ENCODE assay signal across 16 cellular contexts in the genomic region with DNA sequence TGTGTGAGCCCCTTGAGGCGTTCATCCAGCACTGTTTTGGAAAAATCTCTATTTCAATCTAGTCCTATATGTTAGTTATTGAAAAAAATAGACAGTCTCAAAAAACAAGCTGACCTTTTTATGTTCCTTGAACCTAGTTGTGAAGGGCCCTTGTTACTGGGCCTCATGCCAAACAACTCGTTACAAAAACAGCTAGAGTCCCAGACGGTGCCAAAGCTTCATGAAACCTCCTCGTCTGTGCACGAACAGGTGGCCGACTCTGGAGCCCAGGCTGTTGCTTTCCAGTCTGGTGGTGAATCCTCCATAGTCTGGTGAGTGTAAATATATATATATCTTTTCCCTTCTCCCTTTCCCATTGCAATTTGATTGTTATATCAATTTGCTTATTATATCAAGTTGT. TPM values are rescaled to one million over a fixed set of nuclear protein-coding genes. Genes with fewer than 3 reads are reported as not detected.
DNase-seq lines count a peak whose midpoint lies in the region; ATAC-seq, FAIRE-seq and TF ChIP-seq lines count a peak whose summit lies in the region.
"Had no signal": no experiment of that assay in that cellular context is flagged by ENCODE, and none has a peak within 500 bp of the region (broad histone marks: within the 10 kb centered on the region; RNA-seq: fewer than 3 reads in every experiment).

A gene (plus strand): TSS at position 212 of the 400 bp plus-strand sequence. CDS start 19,617 bp downstream, outside the sequence.

- H3K27me3 Mint-ChIP-seq in astrocyte (ENCODE audit: low read depth, unreplicated experiment) = no peaks in the 10 kb centered on the region
- H3K27me3 Mint-ChIP-seq: IgD-negative memory B cell, type B pancreatic cell had no signal

- H3K27me3 ChIP-seq in left ventricle myocardium inferior (ENCODE audit: low read depth) (peaks cover 6% of the 10 kb centered on the region), astrocyte (ENCODE audit: insufficient read depth, low read length) (peaks cover 5% of the 10 kb centered on the region), WERI-Rb-1 (ENCODE audit: insufficient read depth, low read depth, severe bottlenecking) (peaks cover 20% of the 10 kb centered on the region)

- H3K27ac ChIP-seq in left ventricle myocardium inferior (replicated peaks) = no peak within 1 kb of the TSS
- H3K27ac ChIP-seq in astrocyte (ENCODE audit: low read depth, low read length) = no peak within 1 kb of the TSS
- no peak within 1 kb of the TSS for H3K27ac ChIP-seq in WERI-Rb-1
- H3K27ac ChIP-seq: gastroesophageal sphincter, SJSA1 had no signal

- H3K4me1 Mint-ChIP-seq in astrocyte (ENCODE audit: low read depth, unreplicated experiment) = no peaks in the 10 kb centered on the region
- H3K4me1 Mint-ChIP-seq: IgD-negative memory B cell had no signal

- H3K9me3 ChIP-seq in left ventricle myocardium inferior (replicated peaks) (no peaks in the 10 kb centered on the region), astrocyte (ENCODE audit: insufficient read depth, low read depth, low read length) (no peaks in the 10 kb centered on the region), WERI-Rb-1 (ENCODE audit: severe bottlenecking) (peaks cover under 1% of the 10 kb centered on the region)
- H3K9me3 ChIP-seq: SJSA1 had no signal

- H3K79me2 ChIP-seq in astrocyte (ENCODE audit: insufficient read depth, low read length) = no peaks in the 10 kb centered on the region

- no peak within 1 kb of the TSS for H3K4me2 ChIP-seq in astrocyte (ENCODE audit: low read length)

- ATAC-seq in left cardiac atrium (no peak), HG02885 (IDR thresholded peaks at IDR 0.05; ENCODE audit: poor library complexity, unreplicated experiment) (no peak), HG03571 (IDR thresholded peaks at IDR 0.05; ENCODE audit: unreplicated experiment) (no peak)
- ATAC-seq: gastroesophageal sphincter had no signal

- no peak within 1 kb of the TSS for H3K4me3 Mint-ChIP-seq in astrocyte (ENCODE audit: unreplicated experiment)
- H3K4me3 Mint-ChIP-seq: IgD-negative memory B cell, type B pancreatic cell had no signal

- no peaks in the 10 kb centered on the region for H3K36me3 Mint-ChIP-seq in astrocyte (ENCODE audit: low read depth, unreplicated experiment)
- H3K36me3 Mint-ChIP-seq: IgD-negative memory B cell, type B pancreatic cell had no signal

- no peaks in the 10 kb centered on the region for H3K36me3 ChIP-seq in left ventricle myocardium inferior
- no peaks in the 10 kb centered on the region for H3K36me3 ChIP-seq in astrocyte (ENCODE audit: insufficient read depth, low read length)
- H3K36me3 ChIP-seq in WERI-Rb-1 = no peaks in the 10 kb centered on the region
- H3K36me3 ChIP-seq: gastroesophageal sphincter, SJSA1 had no signal

- no peak for TF ChIP-seq POLR2A in GM12892 (IDR thresholded peaks at IDR 0.05; ENCODE audit: low read depth, low read length)

- H3K4me3 ChIP-seq in left ventricle myocardium inferior = no peak within 1 kb of the TSS
- no peak within 1 kb of the TSS for H3K4me3 ChIP-seq in astrocyte (ENCODE audit: insufficient read depth, low read depth, low read length)
- H3K4me3 ChIP-seq in WERI-Rb-1 (ENCODE audit: low read depth, low read length) = no peak within 1 kb of the TSS
- H3K4me3 ChIP-seq: gastroesophageal sphincter, SJSA1 had no signal

- H2AFZ ChIP-seq in astrocyte (ENCODE audit: low read depth, low read length) = no peak within 1 kb of the TSS

- no peaks in the 10 kb centered on the region for H4K20me1 ChIP-seq in astrocyte (ENCODE audit: insufficient read depth, low read length)

- FAIRE-seq in astrocyte (lab: Jason Lieb, UNC) (no peak), GM12892 (lab: Jason Lieb, UNC) (no peak)
- FAIRE-seq: D721Med, TTC549 had no signal

- no peak within 1 kb of the TSS for H3K9ac ChIP-seq in astrocyte (ENCODE audit: low read length)

- intact Hi-C loops in left cardiac atrium (cut with DNase I) = no loop called here
- intact Hi-C loops in left ventricle myocardium inferior (cut with micrococcal nuclease) = no loop called here

- no peak within 1 kb of the TSS for H3K27ac Mint-ChIP-seq in astrocyte (ENCODE audit: unreplicated experiment)
- H3K27ac Mint-ChIP-seq: IgD-negative memory B cell, type B pancreatic cell had no signal

- TF ChIP-seq CTCF in left ventricle myocardium inferior (IDR thresholded peaks at IDR 0.05; ENCODE audit: borderline replicate concordance) (no peak), astrocyte (IDR thresholded peaks at IDR 0.05; ENCODE audit: insufficient read depth, low read depth, low read length) (no peak), WERI-Rb-1 (IDR thresholded peaks at IDR 0.05; ENCODE audit: low read depth, low read length) (no peak)

- DNase-seq in left cardiac atrium = peak; percentile 23
- DNase-seq in left ventricle myocardium inferior = no peak
- peak; percentile 88 for DNase-seq in NCI-H2196 (lab: John Stamatoyannopoulos, UW; ENCODE audit: unreplicated experiment)
- DNase-seq in astrocyte (ENCODE audit: low read depth) = peak; percentile 50
- no peak for DNase-seq in WERI-Rb-1
- DNase-seq in GM12892 (ENCODE audit: insufficient read length) = no peak
- DNase-seq: NCI-H226, posterior cingulate gyrus had no signal

- H3K4me1 ChIP-seq in left ventricle myocardium inferior (peaks cover 7% of the 10 kb centered on the region), astrocyte (ENCODE audit: insufficient read depth, low read length) (no peaks in the 10 kb centered on the region)
- H3K4me1 ChIP-seq: gastroesophageal sphincter, SJSA1 had no signal

- H3K9me3 Mint-ChIP-seq in astrocyte (ENCODE audit: unreplicated experiment) = peaks cover 3% of the 10 kb centered on the region
- H3K9me3 Mint-ChIP-seq: type B pancreatic cell had no signal

RNA-seq across cellular contexts. Expression of the gene that starts here (rescaled TPM):
- not detected for total RNA-seq in left cardiac atrium
- not detected for total RNA-seq in left ventricle myocardium inferior
- total RNA-seq in astrocyte = not detected in 2 replicates
- not detected for polyA plus RNA-seq in GM12892 (2012; ENCODE audit: missing spikeins)
- total RNA-seq: gastroesophageal sphincter, SJSA1 had no signal

Comparison
In these comparisons a context has a peak if more than half of its experiments do, and no peak if none do; other contexts are left out.
1. Peak in DNase-seq in left cardiac atrium; RNA of the gene not detected or under 1 TPM.
2. Peak in DNase-seq in astrocyte; RNA of the gene not detected or under 1 TPM.